Comparison of ENCODE assay signal across 9 cellular contexts in the genomic region with DNA sequence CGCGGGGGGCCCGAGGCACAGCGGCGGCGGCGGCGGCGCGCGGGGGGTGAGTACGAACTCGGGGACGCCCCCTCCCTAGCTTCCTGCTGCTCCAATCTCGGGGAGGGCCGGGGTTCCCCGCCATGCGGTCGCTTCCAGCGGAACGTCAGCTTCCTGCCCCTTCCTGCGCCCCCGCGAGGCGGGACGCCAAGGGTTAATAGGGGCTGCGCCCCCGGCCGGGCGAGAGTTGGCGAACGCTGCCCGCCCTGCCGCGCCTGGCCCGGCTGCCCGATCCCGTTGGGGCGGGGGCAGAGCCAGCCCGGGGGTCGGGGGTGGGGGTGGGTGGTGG. TPM values are rescaled to one million over a fixed set of nuclear protein-coding genes. Genes with fewer than 3 reads are reported as not detected.
DNase-seq lines count a peak whose midpoint lies in the region; ATAC-seq, FAIRE-seq and TF ChIP-seq lines count a peak whose summit lies in the region.
"Had no signal": no experiment of that assay in that cellular context is flagged by ENCODE, and none has a peak within 500 bp of the region (broad histone marks: within the 10 kb centered on the region; RNA-seq: fewer than 3 reads in every experiment).

No MANE protein-coding gene starts in this region.

- no peaks in the 10 kb centered on the region for H3K9me3 ChIP-seq in heart left ventricle
- H3K9me3 ChIP-seq in mucosa of stomach (ENCODE audit: control insufficient read depth, low read length), result no peaks in the 10 kb centered on the region

- WGBS in heart left ventricle, 4 donors, result 0 to 2% (median 1%) methylated on average over 9 to 41 of the region's 41 CpGs

- DNase-seq in heart left ventricle (no peak), Right ventricle myocardium inferior (ENCODE audit: missing footprints) (no peak), cardiac fibroblast (ENCODE audit: low read depth in 2 of 2) (no peak), urothelium cell line (ENCODE audit: low spot score) (peak; percentile 17), hepatic stellate cell (ENCODE audit: low spot score) (no peak)
- DNase-seq: NCI-H187 had no signal

- no peaks in the 10 kb centered on the region for H3K36me3 ChIP-seq in heart left ventricle
- no peaks in the 10 kb centered on the region for H3K36me3 ChIP-seq in mucosa of stomach (ENCODE audit: control insufficient read depth, insufficient read depth, low read length)

- H3K27me3 ChIP-seq in heart left ventricle (peaks cover 0 to 44% (median 17%) of the 10 kb centered on the region in 9 donors), mucosa of stomach (ENCODE audit: control insufficient read depth, insufficient read depth, low read length) (peaks cover 20% of the 10 kb centered on the region)

- H3K4me1 ChIP-seq in heart left ventricle (peaks cover 0 to 44% (median 14%) of the 10 kb centered on the region in 12 donors), mucosa of stomach (ENCODE audit: control insufficient read depth, insufficient read depth, low read length) (peaks cover 44% of the 10 kb centered on the region)

- no peak for TF ChIP-seq POLR2A in heart left ventricle (IDR thresholded peaks at IDR 0.05)

- ATAC-seq in heart left ventricle, result no peak
- no peak for ATAC-seq in Right ventricle myocardium inferior
- no peak for ATAC-seq in HG03432 (IDR thresholded peaks at IDR 0.05; ENCODE audit: unreplicated experiment)
- ATAC-seq in HG02885 (IDR thresholded peaks at IDR 0.05; ENCODE audit: poor library complexity, unreplicated experiment), result no peak

- intact Hi-C loops in heart left ventricle (cut with DNase I), result loop anchor here (1.0 to 10.0 kb wide), 15 partner anchors 47 to 136 kb away; no protein-coding TSS in a partner anchor
- intact Hi-C loops in Right ventricle myocardium inferior (cut with DNase I), result loop anchor here (1.0 to 2.0 kb wide), 5 partner anchors 21 to 135 kb away; no protein-coding TSS in a partner anchor

- peak overlapping the region in 11 of 12 donors; percentile 24 to 77 (median 75) for H3K27ac ChIP-seq in heart left ventricle

- H3K9ac ChIP-seq in mucosa of stomach (ENCODE audit: low read length), result peak overlapping the region; percentile 22

- peak overlapping the region; percentile 58 to 84 (median 67) for H3K4me3 ChIP-seq in heart left ventricle
- peak overlapping the region; percentile 64 to 66 for H3K4me3 ChIP-seq in cardiac fibroblast (replicated peaks in 1 of 2; ENCODE audit: low read depth in 2 of 2, low read length in 2 of 2)
- H3K4me3 ChIP-seq in mucosa of stomach (ENCODE audit: low read length), result no peak overlapping the region

- no peak for FAIRE-seq in urothelium cell line (lab: Jason Lieb, UNC)

- TF ChIP-seq CTCF in heart left ventricle (IDR thresholded peaks at IDR 0.05) (no peak), cardiac fibroblast (IDR thresholded peaks at IDR 0.05; ENCODE audit: low read depth, low read length) (no peak)

RNA-seq across cellular contexts. Expression of a gene that starts 0.6 kb away (rescaled TPM):
- total RNA-seq in heart left ventricle (10 to 100 TPM in 1 of 9 donors, 1 to 10 TPM in 8; 2.3 to 10.8 (median 5.2) TPM), Right ventricle myocardium inferior (9.8 TPM)
- polyA plus RNA-seq in heart left ventricle, result 10 to 100 TPM in 1 of 2 donors, 1 to 10 TPM in 1; 2.7 to 14.2 TPM

RNA-seq across cellular contexts. Expression of a gene that starts 56.8 kb away (rescaled TPM):
- under 1 TPM in 1 of 9 donors, not detected in 8; 0.21 TPM for total RNA-seq in heart left ventricle
- polyA plus RNA-seq in heart left ventricle, result under 1 TPM in 1 of 2 donors, not detected in 1; 0.08 TPM
- not detected for total RNA-seq in Right ventricle myocardium inferior
